26 cellular contexts compared by ENCODE assay signal in the genomic region with DNA sequence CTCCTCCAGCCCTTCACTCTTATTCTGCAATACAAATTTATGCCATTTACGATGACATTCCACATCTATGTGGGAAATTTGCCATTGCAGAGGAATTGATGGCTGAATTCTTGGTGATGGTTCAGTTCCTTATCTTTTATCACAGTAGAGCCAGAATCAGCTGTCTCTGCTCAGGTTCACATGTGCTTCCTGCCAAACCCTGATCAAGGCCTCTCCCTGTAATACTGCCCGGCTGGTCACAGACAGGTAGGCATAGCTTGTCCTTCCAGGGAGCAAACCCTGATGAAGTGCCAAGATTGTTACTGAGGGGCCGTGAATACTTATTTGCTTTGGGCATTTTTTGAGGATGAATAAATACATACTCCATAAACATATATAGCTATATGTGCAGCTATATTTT.
DNase-seq lines count a peak whose midpoint lies in the region; ATAC-seq, FAIRE-seq and TF ChIP-seq lines count a peak whose summit lies in the region.
"Had no signal": no experiment of that assay in that cellular context is flagged by ENCODE, and none has a peak within 500 bp of the region (broad histone marks: within the 10 kb centered on the region; RNA-seq: fewer than 3 reads in every experiment).

No MANE protein-coding gene starts in this region.

- no peak overlapping the region for H2AFZ ChIP-seq in PC-3 (ENCODE audit: low read length)
- H2AFZ ChIP-seq in osteoblast (ENCODE audit: low read length): no peak overlapping the region

- H2AK5ac ChIP-seq in mesendoderm (ENCODE audit: low read length): no peak overlapping the region

- no peaks in the 10 kb centered on the region for H3K79me2 ChIP-seq in PC-3 (ENCODE audit: low read length)
- H3K79me2 ChIP-seq in mesendoderm (ENCODE audit: control insufficient read depth, insufficient read depth, low read length): no peaks in the 10 kb centered on the region
- H3K79me2 ChIP-seq in osteoblast (ENCODE audit: insufficient read depth, low read length): no peaks in the 10 kb centered on the region

- H3K4me1 ChIP-seq in PC-3 (ENCODE audit: insufficient read depth, low read length) (no peaks in the 10 kb centered on the region), mesendoderm (ENCODE audit: control insufficient read depth, low read depth, low read length) (peaks cover 2% of the 10 kb centered on the region), osteoblast (ENCODE audit: insufficient read depth, low read length) (no peaks in the 10 kb centered on the region), gastroesophageal sphincter (no peaks in the 10 kb centered on the region)
- H3K4me1 ChIP-seq: A549, BE2C had no signal

- peak; percentile 20; the same call in 1 of the 2 replicates for ATAC-seq in PC-3
- no peak for ATAC-seq in gastroesophageal sphincter
- ATAC-seq in GM21447 (IDR thresholded peaks at IDR 0.05; ENCODE audit: unreplicated experiment): no peak
- ATAC-seq: A549 had no signal

- H3K4me3 ChIP-seq in PC-3 (ENCODE audit: low read length): no peak overlapping the region
- H3K4me3 ChIP-seq in mesendoderm (ENCODE audit: low read length): no peak overlapping the region
- no peak overlapping the region for H3K4me3 ChIP-seq in osteoblast (ENCODE audit: insufficient read depth, low read length)
- no peak overlapping the region for H3K4me3 ChIP-seq in gastroesophageal sphincter
- H3K4me3 ChIP-seq: A549, BLaER1 had no signal

- H4K8ac ChIP-seq in mesendoderm (ENCODE audit: low read depth, low read length): no peak overlapping the region

- intact Hi-C loops in PC-3 (cut with micrococcal nuclease): no loop called here

- no peak overlapping the region for H2BK120ac ChIP-seq in mesendoderm (ENCODE audit: low read depth, low read length)

- no peaks in the 10 kb centered on the region for H3K27me3 ChIP-seq in PC-3 (ENCODE audit: low read length)
- no peaks in the 10 kb centered on the region for H3K27me3 ChIP-seq in mesendoderm (ENCODE audit: insufficient read depth, low read length, poor library complexity)
- H3K27me3 ChIP-seq in osteoblast (ENCODE audit: insufficient read depth, low read length): no peaks in the 10 kb centered on the region
- H3K27me3 ChIP-seq in gastroesophageal sphincter: no peaks in the 10 kb centered on the region
- H3K27me3 ChIP-seq: BE2C, BLaER1 had no signal

- POLR2A ChIA-PET in PC-3 (lab: Charles Lee; ENCODE audit: unreplicated experiment): no interaction called here

- CTCF ChIA-PET in PC-3 (lab: Charles Lee): no interaction called here

- TF ChIP-seq POLR2A in GM12892 (IDR thresholded peaks at IDR 0.05; ENCODE audit: low read depth, low read length) (no peak), gastroesophageal sphincter (IDR thresholded peaks at IDR 0.05) (no peak)

- TF ChIP-seq EP300 in gastroesophageal sphincter (IDR thresholded peaks at IDR 0.05): no peak

- FAIRE-seq in GM12892 (lab: Jason Lieb, UNC): peak; percentile 38
- FAIRE-seq: A549, GM12891, GM18507 had no signal

- no peak overlapping the region for H4K5ac ChIP-seq in mesendoderm (ENCODE audit: low read length)

- H2BK5ac ChIP-seq in mesendoderm (ENCODE audit: low read length): no peak overlapping the region

- no peak overlapping the region for H3K4me2 ChIP-seq in PC-3 (ENCODE audit: low read length)
- no peak overlapping the region for H3K4me2 ChIP-seq in mesendoderm (ENCODE audit: low read length)
- no peak overlapping the region for H3K4me2 ChIP-seq in osteoblast (ENCODE audit: insufficient read depth, low read length)
- H3K4me2 ChIP-seq: A549, BLaER1 had no signal

- H3K9me2 ChIP-seq in PC-3 (replicated peaks; ENCODE audit: low read length): no peaks in the 10 kb centered on the region

- H3K27ac ChIP-seq in PC-3 (ENCODE audit: low read length) (no peak overlapping the region), mesendoderm (ENCODE audit: low read depth, low read length) (no peak overlapping the region), osteoblast (ENCODE audit: low read depth, low read length) (no peak overlapping the region), gastroesophageal sphincter (no peak overlapping the region)
- H3K27ac ChIP-seq: 22Rv1, A549, BLaER1 had no signal

- no peaks in the 10 kb centered on the region for H3K79me1 ChIP-seq in mesendoderm (ENCODE audit: low read length)

- H3K9me3 ChIP-seq in PC-3 (ENCODE audit: low read length) (no peaks in the 10 kb centered on the region), osteoblast (ENCODE audit: low read depth, low read length) (no peaks in the 10 kb centered on the region), gastroesophageal sphincter (no peaks in the 10 kb centered on the region)
- H3K9me3 ChIP-seq: A549, BE2C, BLaER1 had no signal

- H4K20me1 ChIP-seq in PC-3 (ENCODE audit: low read length) (no peaks in the 10 kb centered on the region), osteoblast (ENCODE audit: insufficient read depth, low read length) (no peaks in the 10 kb centered on the region)
- H4K20me1 ChIP-seq: BLaER1 had no signal

- no CpG with 5 or more reads among the region's 3 CpGs for WGBS in mesendoderm (ENCODE audit: extremely low coverage, insufficient coverage, low lambda C conversion rate)
- 67 to 85% methylated on average over 1 to 3 of the region's 3 CpGs for WGBS in gastroesophageal sphincter (ENCODE audit: low coverage in 1 of 2), 2 donors

- no peak overlapping the region for H3K4ac ChIP-seq in mesendoderm (ENCODE audit: low read depth, low read length)

- H3K9ac ChIP-seq in PC-3 (ENCODE audit: low read length) (no peak overlapping the region), mesendoderm (ENCODE audit: low read length) (no peak overlapping the region)
- H3K9ac ChIP-seq: BLaER1 had no signal

- DNase-seq in GM12892 (ENCODE audit: insufficient read length) (no peak), PC-3 (peak; percentile 8), mesendoderm (peak; percentile 8), osteoblast (ENCODE audit: insufficient read length, low spot score, missing footprints) (peak; percentile 15), GDM1 (lab: John Stamatoyannopoulos, UW) (no peak)
- DNase-seq: ACHN; BE2C; C1 segment of cervical spinal cord; CD4-positive, alpha-beta memory T cell; CD4-positive, CD25-positive, alpha-beta regulatory T cell; CD8-positive, alpha-beta memory T cell; COR-L47; DMS 273 treated with DMSO at 0.1 percent for 48 hours; DMS153; DMS53; DMS79; DND-41; EL; GF-D8 had no signal

- no peak overlapping the region for H2BK15ac ChIP-seq in mesendoderm (replicated peaks; ENCODE audit: low read depth)

- no peak overlapping the region for H3K23ac ChIP-seq in mesendoderm (ENCODE audit: low read length)

- TF ChIP-seq CTCF in PC-3 (conservative IDR thresholded peaks at IDR 0.05; ENCODE audit: low read depth, low read length): no peak
- TF ChIP-seq CTCF in osteoblast (IDR thresholded peaks at IDR 0.05; ENCODE audit: extremely low read depth, low read depth, low read length): no peak
- TF ChIP-seq CTCF in gastroesophageal sphincter (IDR thresholded peaks at IDR 0.05): no peak

- no peak overlapping the region for H3K18ac ChIP-seq in mesendoderm (ENCODE audit: low read length)

- no peaks in the 10 kb centered on the region for H3F3A ChIP-seq in PC-3 (ENCODE audit: low read length, unreplicated experiment)

- no peaks in the 10 kb centered on the region for H3K36me3 ChIP-seq in PC-3 (ENCODE audit: low read depth, low read length)
- H3K36me3 ChIP-seq in mesendoderm (ENCODE audit: control insufficient read depth, insufficient read depth, low read length): no peaks in the 10 kb centered on the region
- H3K36me3 ChIP-seq in osteoblast (ENCODE audit: insufficient read depth, low read length): no peaks in the 10 kb centered on the region
- no peaks in the 10 kb centered on the region for H3K36me3 ChIP-seq in gastroesophageal sphincter
- H3K36me3 ChIP-seq: BE2C, BLaER1 had no signal

- BruUV-seq in PC-3 (replicated peaks; lab: Mats Ljungman, UMichigan): no TSS peak

- H3K56ac ChIP-seq in mesendoderm (ENCODE audit: low read length): no peak overlapping the region

Comparison
In these comparisons a context has a peak if more than half of its experiments do, and no peak if none do; other contexts are left out.
1. DNase-seq: peak in PC-3 (single experiment), mesendoderm (single experiment) and osteoblast (single experiment); none in GM12892 (single experiment) and GDM1 (single experiment).